20 cellular contexts compared by ENCODE assay signal in the genomic region with DNA sequence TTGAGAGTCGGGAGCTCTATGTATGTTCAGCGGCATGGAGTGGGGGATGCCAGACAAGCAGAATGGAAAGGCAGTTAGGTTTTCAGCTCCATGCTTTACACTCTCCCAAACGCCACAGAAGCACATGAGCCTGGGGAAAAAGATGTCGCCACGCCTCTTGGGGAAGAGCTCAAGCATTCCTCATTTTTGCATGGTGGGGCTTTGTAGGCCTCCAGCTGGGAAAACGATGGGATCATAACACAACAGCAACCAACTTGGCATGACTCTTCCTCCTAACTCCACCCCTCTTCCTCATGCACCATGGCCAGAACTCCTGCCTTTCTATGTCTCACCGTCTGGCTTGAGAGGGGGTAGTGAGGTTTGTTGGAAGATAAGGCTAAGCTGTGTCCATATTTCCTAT.
"Had no signal": no experiment of that assay in that cellular context is flagged by ENCODE, and none has a peak within 500 bp of the region (broad histone marks: within the 10 kb centered on the region; RNA-seq: fewer than 3 reads in every experiment).

No MANE protein-coding gene starts in this region.

- H3K27me3 ChIP-seq: colonic mucosa, esophagus squamous epithelium, ovary, transverse colon had no signal

- DNase-seq: colonic mucosa; dermis blood vessel endothelial cell; esophagus squamous epithelium; foreskin keratinocyte; heart right ventricle; hypothalamus; kidney glomerular epithelial cell; naive thymus-derived CD4-positive, alpha-beta T cell; nucleus accumbens; ovary; right cardiac atrium; small intestine; stimulated activated CD4-positive, alpha-beta T cell treated with anti-CD3 and anti-CD28 coated beads, Interleukin-12 subunit alpha, Interleukin-12 subunit beta, amount 100 ng/mL, for 4 hours; stimulated activated naive CD4-positive, alpha-beta T cell; stomach; substantia nigra; transverse colon had no signal

- H3K36me3 ChIP-seq: colonic mucosa, esophagus squamous epithelium, heart right ventricle, ovary, stomach, thoracic aorta, transverse colon had no signal

- H3K4me3 Mint-ChIP-seq: naive thymus-derived CD4-positive, alpha-beta T cell had no signal

- H3K27ac Mint-ChIP-seq: naive thymus-derived CD4-positive, alpha-beta T cell; progenitor cell of endocrine pancreas had no signal

- FAIRE-seq: islet of Langerhans, small intestine had no signal

- H3K4me3 ChIP-seq: colonic mucosa, esophagus squamous epithelium, heart right ventricle, ovary, stomach, thoracic aorta, transverse colon had no signal

- H3K4me1 Mint-ChIP-seq: naive thymus-derived CD4-positive, alpha-beta T cell had no signal
